Comparison of ENCODE assay signal across 8 cellular contexts in genomic region chr4:113316879-113317278, GRCh38.
DNase-seq lines count a peak whose midpoint lies in the region; ATAC-seq, FAIRE-seq and TF ChIP-seq lines count a peak whose summit lies in the region.

No MANE protein-coding gene starts in this region.

- FAIRE-seq in kidney (lab: Jason Lieb, UNC), result no peak

- DNase-seq in globus pallidus (ENCODE audit: low spot score) (peak; percentile 35), NCI-H187 (lab: John Stamatoyannopoulos, UW) (no peak), NCI-H524 treated with DMSO at 0.1 percent for 48 hours (lab: John Stamatoyannopoulos, UW) (no peak), kidney (no peak)
- no peak for DNase-seq in activated effector memory CD4-positive, alpha-beta T cell treated with anti-CD3 and anti-CD28 coated beads, Interleukin-2, amount 50 U/mL, for 16 hours

- no peak for TF ChIP-seq CTCF in kidney (IDR thresholded peaks at IDR 0.05; ENCODE audit: borderline replicate concordance, extremely low read depth, insufficient read depth)

- no peaks in the 10 kb centered on the region for H3K4me1 ChIP-seq in kidney (ENCODE audit: control insufficient read depth in 1 of 2, insufficient read depth in 1 of 2, low read depth in 1 of 2, low read length in 2 of 2)

- no peak overlapping the region for H3K9ac ChIP-seq in kidney (ENCODE audit: low read length in 2 of 2)

- ATAC-seq in GM18505 (IDR thresholded peaks at IDR 0.05; ENCODE audit: unreplicated experiment) (peak; percentile 99), GM21390 (IDR thresholded peaks at IDR 0.05; ENCODE audit: unreplicated experiment) (peak; percentile 97), HG03520 (IDR thresholded peaks at IDR 0.05; ENCODE audit: unreplicated experiment) (peak; percentile 98)

- H3K4me3 ChIP-seq in kidney (ENCODE audit: low read length in 2 of 2), result no peak overlapping the region

- no peak for TF ChIP-seq POLR2A in GM18505 (IDR thresholded peaks at IDR 0.05; ENCODE audit: borderline replicate concordance, extremely low read depth, insufficient read depth, insufficient read length)

- no peak overlapping the region for H3K27ac ChIP-seq in kidney (ENCODE audit: low read depth in 2 of 2, low read length in 2 of 2)

- intact Hi-C loops in kidney (cut with DNase I), result no loop called here

- peaks cover 0 to 2% of the 10 kb centered on the region in 2 donors for H3K36me3 ChIP-seq in kidney (ENCODE audit: control insufficient read depth in 1 of 2, insufficient read depth in 2 of 2, low read length in 2 of 2)

- H3K9me3 ChIP-seq in kidney (ENCODE audit: control insufficient read depth in 1 of 2, low read length in 2 of 2), result no peaks in the 10 kb centered on the region
